ENCODE assay signal across 33 cellular contexts in genomic region chr1:94315552-94316116, GRCh38.
DNase-seq lines count a peak whose midpoint lies in the region; ATAC-seq and TF ChIP-seq lines count a peak whose summit lies in the region.
"Had no signal": no experiment of that assay in that cellular context is flagged by ENCODE, and none has a peak within 500 bp of the region (broad histone marks: within the 10 kb centered on the region; RNA-seq: fewer than 3 reads in every experiment).

No MANE protein-coding gene starts in this region.

- no peak overlapping the region for H3K56ac ChIP-seq in IMR-90 (ENCODE audit: extremely low read depth, insufficient read depth, low read length)

- H3K4me1 Mint-ChIP-seq in endodermal cell: peaks cover 36% of the 10 kb centered on the region
- H3K4me1 Mint-ChIP-seq: activated CD4-positive, alpha-beta T cell treated with anti-CD3 and anti-CD28 coated beads for 36 hours; activated naive CD8-positive, alpha-beta T cell treated with anti-CD3 and anti-CD28 coated beads, Interleukin-2, amount 10 ng/mL, durations not matched to agents 7 days and 5 days; immature natural killer cell; natural killer cell; stimulated activated effector memory CD8-positive, alpha-beta T cell treated with anti-CD3 and anti-CD28 coated beads, Interleukin-12 subunit alpha, Interleukin-12 subunit beta, amount 100 ng/mL, for 72 hours; T-helper 17 cell had no signal

- H2BK12ac ChIP-seq in neuronal stem cell (ENCODE audit: low read length): no peak overlapping the region

- H3K9me1 ChIP-seq in IMR-90 (ENCODE audit: insufficient read depth, low read length): peaks cover 7% of the 10 kb centered on the region; the same call in 1 of the 2 replicates

- no peaks in the 10 kb centered on the region for H4K20me1 ChIP-seq in IMR-90 (ENCODE audit: insufficient read depth, low read length)
- H4K20me1 ChIP-seq in smooth muscle cell (ENCODE audit: low read depth): no peaks in the 10 kb centered on the region

- H3K18ac ChIP-seq in IMR-90 (ENCODE audit: low read depth, low read length) (no peak overlapping the region), neuronal stem cell (ENCODE audit: low read length) (no peak overlapping the region)

- POLR2A ChIA-PET in IMR-90 (lab: Charles Lee; ENCODE audit: unreplicated experiment): interaction anchor here (0.7 kb wide), 1 partner anchor 293 kb away, joined by 6 read pairs; no protein-coding TSS in a partner anchor

- TF ChIP-seq POLR2A in IMR-90 (IDR thresholded peaks at IDR 0.05; ENCODE audit: low read depth, low read length) (no peak), right lobe of liver (IDR thresholded peaks at IDR 0.05) (peak; percentile 34)

- no peak overlapping the region for H4K91ac ChIP-seq in IMR-90 (ENCODE audit: insufficient read depth, low read depth, low read length)
- no peak overlapping the region for H4K91ac ChIP-seq in neuronal stem cell (ENCODE audit: low read depth, low read length, poor library complexity)

- H3K9me3 ChIP-seq in IMR-90 (ENCODE audit: control insufficient read depth, insufficient read depth, low read length) (no peaks in the 10 kb centered on the region), endodermal cell (ENCODE audit: control insufficient read depth, low read length) (no peaks in the 10 kb centered on the region), right lobe of liver (no peaks in the 10 kb centered on the region), smooth muscle cell (replicated peaks; ENCODE audit: low read depth) (no peaks in the 10 kb centered on the region), MG63 (no peaks in the 10 kb centered on the region), neuronal stem cell (replicated peaks in 1 of 2; ENCODE audit: control insufficient read depth in 2 of 2, insufficient read depth in 1 of 2, low read depth in 1 of 2, low read length in 2 of 2) (no peaks in the 10 kb centered on the region)
- H3K9me3 ChIP-seq: ascending aorta, esophagus squamous epithelium, SK-N-SH had no signal

- H2BK5ac ChIP-seq in IMR-90 (ENCODE audit: low read depth, low read length, poor library complexity, severe bottlenecking) (no peak overlapping the region), neuronal stem cell (ENCODE audit: low read length) (no peak overlapping the region)

- H3K23ac ChIP-seq in IMR-90 (ENCODE audit: low read depth, low read length): no peak overlapping the region
- no peak overlapping the region for H3K23ac ChIP-seq in neuronal stem cell (ENCODE audit: low read depth, low read length, poor library complexity)

- H2BK15ac ChIP-seq in IMR-90 (ENCODE audit: low read depth, low read length): no peak overlapping the region
- H2BK15ac ChIP-seq in neuronal stem cell (ENCODE audit: low read length): no peak overlapping the region

- H2BK120ac ChIP-seq in IMR-90 (ENCODE audit: low read depth, low read length): peak overlapping the region; percentile 36; the same call in 1 of the 2 replicates
- no peak overlapping the region for H2BK120ac ChIP-seq in neuronal stem cell (ENCODE audit: low read depth, low read length)

- no peak overlapping the region for H3K4me3 Mint-ChIP-seq in endodermal cell
- H3K4me3 Mint-ChIP-seq: activated CD4-positive, alpha-beta T cell treated with anti-CD3 and anti-CD28 coated beads for 36 hours; activated CD8-positive, alpha-beta T cell treated with anti-CD3 and anti-CD28 coated beads, Interleukin-2, amount 10 ng/mL, durations not matched to agents 7 days and 5 days; activated naive CD8-positive, alpha-beta T cell treated with anti-CD3 and anti-CD28 coated beads, Interleukin-2, amount 10 ng/mL, durations not matched to agents 7 days and 5 days; dendritic cell treated with granulocyte-macrophage colony-stimulating factor and Interleukin-4, amounts not matched to agents 40 ng/mL and 50 ng/mL, for 4 days; immature natural killer cell; natural killer cell; stimulated activated effector memory CD8-positive, alpha-beta T cell treated with anti-CD3 and anti-CD28 coated beads, Interleukin-12 subunit alpha, Interleukin-12 subunit beta, amount 100 ng/mL, for 72 hours; T-helper 17 cell; type B pancreatic cell had no signal

- no peak overlapping the region for H3K14ac ChIP-seq in IMR-90 (replicated peaks; ENCODE audit: low read depth, low read length)
- no peak overlapping the region for H3K14ac ChIP-seq in neuronal stem cell (ENCODE audit: low read length)

- intact Hi-C loops in IMR-90 (cut with micrococcal nuclease) (no loop called here), right lobe of liver (cut with DNase I) (no loop called here)

- no TSS peak for BruUV-seq in IMR-90 (replicated peaks; lab: Mats Ljungman, UMichigan)

- no peaks in the 10 kb centered on the region for H3K79me2 ChIP-seq in smooth muscle cell (ENCODE audit: low read depth)
- H3K79me2 ChIP-seq: parathyroid adenoma had no signal

- H2AK5ac ChIP-seq in IMR-90 (ENCODE audit: low read depth, low read length) (no peak overlapping the region; the same call in 1 of the 2 replicates), neuronal stem cell (ENCODE audit: low read depth, low read length) (no peak overlapping the region)

- H3K4ac ChIP-seq in IMR-90 (ENCODE audit: low read depth, low read length) (no peak overlapping the region), neuronal stem cell (ENCODE audit: low read length) (no peak overlapping the region)

- no peak for ATAC-seq in IMR-90 (ENCODE audit: low read depth)
- ATAC-seq in right lobe of liver: peak; percentile 44 to 72 (median 61)
- ATAC-seq: activated CD4-positive, alpha-beta T cell treated with anti-CD3 and anti-CD28 coated beads for 36 hours; activated CD8-positive, alpha-beta T cell treated with anti-CD3 and anti-CD28 coated beads, Interleukin-2, amount 10 ng/mL, durations not matched to agents 7 days and 5 days; left ventricle myocardium superior; natural killer cell; sciatic nerve; stimulated activated effector memory CD8-positive, alpha-beta T cell treated with anti-CD3 and anti-CD28 coated beads, Interleukin-12 subunit alpha, Interleukin-12 subunit beta, amount 100 ng/mL, for 72 hours; T-helper 17 cell had no signal

- no peaks in the 10 kb centered on the region for H3K36me3 Mint-ChIP-seq in endodermal cell (ENCODE audit: low read depth)
- H3K36me3 Mint-ChIP-seq: activated naive CD8-positive, alpha-beta T cell treated with anti-CD3 and anti-CD28 coated beads, Interleukin-2, amount 10 ng/mL, durations not matched to agents 7 days and 5 days; immature natural killer cell; natural killer cell; stimulated activated effector memory CD8-positive, alpha-beta T cell treated with anti-CD3 and anti-CD28 coated beads, Interleukin-12 subunit alpha, Interleukin-12 subunit beta, amount 100 ng/mL, for 72 hours; type B pancreatic cell had no signal

- CTCF ChIA-PET in IMR-90 (lab: Yijun Ruan, JAX): no interaction called here

- no peaks in the 10 kb centered on the region for H3K36me3 ChIP-seq in IMR-90 (ENCODE audit: control insufficient read depth, insufficient read depth, low read length)
- no peaks in the 10 kb centered on the region for H3K36me3 ChIP-seq in endodermal cell (ENCODE audit: control insufficient read depth, insufficient read depth, low read length)
- H3K36me3 ChIP-seq in right lobe of liver: no peaks in the 10 kb centered on the region
- no peaks in the 10 kb centered on the region for H3K36me3 ChIP-seq in smooth muscle cell (ENCODE audit: low read depth)
- no peaks in the 10 kb centered on the region; the same call in 1 of the 2 replicates for H3K36me3 ChIP-seq in MG63
- H3K36me3 ChIP-seq in neuronal stem cell (replicated peaks in 1 of 2; ENCODE audit: control insufficient read depth in 2 of 2, insufficient read depth in 2 of 2, low read length in 2 of 2): no peaks in the 10 kb centered on the region
- H3K36me3 ChIP-seq: ascending aorta, esophagus squamous epithelium had no signal

- H3K27ac ChIP-seq in IMR-90 (ENCODE audit: insufficient read depth, low read length) (no peak overlapping the region), endodermal cell (ENCODE audit: low read depth, low read length) (no peak overlapping the region), right lobe of liver (peak overlapping the region; percentile 54 to 78 (median 75)), smooth muscle cell (ENCODE audit: low read depth) (peak overlapping the region; percentile 56), neuronal stem cell (replicated peaks; ENCODE audit: low read length) (no peak overlapping the region)
- H3K27ac ChIP-seq: ascending aorta, C4-2B, esophagus squamous epithelium, HL-60, parathyroid adenoma had no signal

- H3K79me1 ChIP-seq in IMR-90 (ENCODE audit: low read depth in 1 of 2, low read length in 2 of 2) (no peaks in the 10 kb centered on the region), neuronal stem cell (ENCODE audit: low read depth, low read length) (no peaks in the 10 kb centered on the region)

- TF ChIP-seq RAD21 in IMR-90 (IDR thresholded peaks at IDR 0.05; ENCODE audit: low read length): no peak

- H3K27me3 ChIP-seq in IMR-90 (ENCODE audit: control insufficient read depth, insufficient read depth, low read length) (peaks cover 2% of the 10 kb centered on the region; the same call in 1 of the 2 replicates), endodermal cell (ENCODE audit: control insufficient read depth, insufficient read depth, low read length, poor library complexity, severe bottlenecking) (no peaks in the 10 kb centered on the region), right lobe of liver (no peaks in the 10 kb centered on the region), smooth muscle cell (ENCODE audit: low read depth) (no peaks in the 10 kb centered on the region), MG63 (no peaks in the 10 kb centered on the region), neuronal stem cell (ENCODE audit: control insufficient read depth in 3 of 3, insufficient read depth in 3 of 3, low read depth in 1 of 3, low read length in 3 of 3) (peaks cover 0 to 5% (median 0%) of the 10 kb centered on the region in 3 experiments)
- H3K27me3 ChIP-seq: ascending aorta, esophagus squamous epithelium had no signal

- no peak overlapping the region for H3K9ac ChIP-seq in IMR-90 (ENCODE audit: low read depth, low read length)
- no peak overlapping the region for H3K9ac ChIP-seq in endodermal cell (ENCODE audit: extremely low read depth, low read length, poor library complexity, severe bottlenecking)
- no peak overlapping the region for H3K9ac ChIP-seq in smooth muscle cell (ENCODE audit: low read depth)
- no peak overlapping the region for H3K9ac ChIP-seq in neuronal stem cell (ENCODE audit: low read depth, low read length, poor library complexity)
- H3K9ac ChIP-seq: parathyroid adenoma, SK-N-SH had no signal

- H3K4me1 ChIP-seq in IMR-90 (ENCODE audit: control insufficient read depth, insufficient read depth, low read length) (peaks cover 2% of the 10 kb centered on the region; the same call in 1 of the 2 replicates), endodermal cell (ENCODE audit: control insufficient read depth, insufficient read depth, low read length) (peaks cover 9% of the 10 kb centered on the region), right lobe of liver (peaks cover 0 to 45% (median 21%) of the 10 kb centered on the region in 4 donors), smooth muscle cell (ENCODE audit: low read depth) (peaks cover 13% of the 10 kb centered on the region), neuronal stem cell (ENCODE audit: control insufficient read depth in 2 of 2, insufficient read depth in 1 of 2, low read depth in 1 of 2, low read length in 2 of 2) (peaks cover 0 to 9% of the 10 kb centered on the region in 2 donors)
- H3K4me1 ChIP-seq: esophagus squamous epithelium, parathyroid adenoma had no signal

- no peak overlapping the region for H2AK9ac ChIP-seq in IMR-90 (replicated peaks; ENCODE audit: low read depth, low read length, poor library complexity)

- H3K27me3 Mint-ChIP-seq in endodermal cell (ENCODE audit: insufficient read depth): no peaks in the 10 kb centered on the region
- H3K27me3 Mint-ChIP-seq: activated naive CD8-positive, alpha-beta T cell treated with anti-CD3 and anti-CD28 coated beads, Interleukin-2, amount 10 ng/mL, durations not matched to agents 7 days and 5 days; type B pancreatic cell had no signal

- H3K27ac Mint-ChIP-seq in endodermal cell: peak overlapping the region; percentile 64
- H3K27ac Mint-ChIP-seq: activated CD4-positive, alpha-beta T cell treated with anti-CD3 and anti-CD28 coated beads for 36 hours; activated CD8-positive, alpha-beta T cell treated with anti-CD3 and anti-CD28 coated beads, Interleukin-2, amount 10 ng/mL, durations not matched to agents 7 days and 5 days; activated naive CD8-positive, alpha-beta T cell treated with anti-CD3 and anti-CD28 coated beads, Interleukin-2, amount 10 ng/mL, durations not matched to agents 7 days and 5 days; dendritic cell treated with granulocyte-macrophage colony-stimulating factor and Interleukin-4, amounts not matched to agents 40 ng/mL and 50 ng/mL, for 4 days; immature natural killer cell; natural killer cell; stimulated activated effector memory CD8-positive, alpha-beta T cell treated with anti-CD3 and anti-CD28 coated beads, Interleukin-12 subunit alpha, Interleukin-12 subunit beta, amount 100 ng/mL, for 72 hours; T-helper 17 cell; type B pancreatic cell had no signal

- no peak overlapping the region for H3K4me2 ChIP-seq in IMR-90 (ENCODE audit: low read depth, low read length)
- peak overlapping the region; percentile 53 for H3K4me2 ChIP-seq in smooth muscle cell
- no peak overlapping the region for H3K4me2 ChIP-seq in neuronal stem cell (ENCODE audit: insufficient read depth, low read length, poor library complexity, severe bottlenecking)
- H3K4me2 ChIP-seq: SK-N-SH had no signal

- H2AFZ ChIP-seq in IMR-90 (replicated peaks; ENCODE audit: low read length, poor library complexity) (peak overlapping the region; percentile 15), smooth muscle cell (ENCODE audit: low read depth) (no peak overlapping the region), neuronal stem cell (ENCODE audit: low read length) (no peak overlapping the region)
- H2AFZ ChIP-seq: parathyroid adenoma had no signal

- H2BK20ac ChIP-seq in IMR-90 (ENCODE audit: low read depth, low read length): no peak overlapping the region

- H4K5ac ChIP-seq in IMR-90 (ENCODE audit: low read depth, low read length): no peak overlapping the region

- DNase-seq in IMR-90 (no peak), endodermal cell (no peak), right lobe of liver (peak in 1 of 3 donors; percentile 31), smooth muscle cell (lab: John Stamatoyannopoulos, UW; ENCODE audit: unreplicated experiment) (no peak), Ammon's horn (ENCODE audit: low spot score) (no peak), MG63 (no peak), neuronal stem cell (ENCODE audit: low spot score) (no peak)
- DNase-seq: activated CD4-positive, alpha-beta T cell treated with anti-CD3 and anti-CD28 coated beads for 36 hours; activated CD8-positive, alpha-beta T cell treated with anti-CD3 and anti-CD28 coated beads, Interleukin-2, amount 10 ng/mL, durations not matched to agents 7 days and 5 days; activated effector memory CD4-positive, alpha-beta T cell treated with Interleukin-2 at 50 U/mL for 16 hours; activated naive CD8-positive, alpha-beta T cell treated with anti-CD3 and anti-CD28 coated beads, Interleukin-2, amount 10 ng/mL, durations not matched to agents 7 days and 5 days; central memory CD4-positive, alpha-beta T cell; DND-41; esophagus squamous epithelium; immature natural killer cell; left ventricle myocardium superior; natural killer cell; NCI-H1092 treated with DMSO at 0.1 percent for 48 hours; NCI-H187; NCI-H2171 treated with DMSO at 0.1 percent for 48 hours; NCI-H524; SK-N-SH; stimulated activated CD4-positive, alpha-beta T cell treated with anti-CD3 and anti-CD28 coated beads, Interleukin-4, amount 100 ng/mL, for 24 hours; substantia nigra; T-helper 17 cell had no signal

- dilution Hi-C loops in IMR-90 (cut with HindIII; ENCODE audit: low sequenced_read_pairs, unreplicated experiment): no loop called here

- H4K8ac ChIP-seq in IMR-90 (ENCODE audit: low read depth in 2 of 2, low read length in 2 of 2) (no peak overlapping the region), neuronal stem cell (ENCODE audit: low read depth, low read length) (no peak overlapping the region)

- in situ Hi-C loops in IMR-90 (cut with MboI; ENCODE audit: low sequenced_read_pairs): no loop called here

- H3K9me3 Mint-ChIP-seq in endodermal cell: no peaks in the 10 kb centered on the region
- H3K9me3 Mint-ChIP-seq: activated naive CD8-positive, alpha-beta T cell treated with anti-CD3 and anti-CD28 coated beads, Interleukin-2, amount 10 ng/mL, durations not matched to agents 7 days and 5 days; dendritic cell treated with granulocyte-macrophage colony-stimulating factor and Interleukin-4, amounts not matched to agents 40 ng/mL and 50 ng/mL, for 4 days; natural killer cell; stimulated activated effector memory CD8-positive, alpha-beta T cell treated with anti-CD3 and anti-CD28 coated beads, Interleukin-12 subunit alpha, Interleukin-12 subunit beta, amount 100 ng/mL, for 72 hours; type B pancreatic cell had no signal

- 100% methylated on average over 1 of the region's 1 CpG; no CpG with 5 or more reads in 1 of the 2 experiments for WGBS in IMR-90 (ENCODE audit: extremely low coverage in 2 of 2, insufficient read length in 1 of 2), 2 experiments
- 92 to 100% methylated on average over 1 of the region's 1 CpG for WGBS in endodermal cell (ENCODE audit: insufficient coverage in 1 of 2, insufficient read length in 1 of 2), 2 experiments
- 44% methylated on average over 1 of the region's 1 CpG for WGBS in right lobe of liver (ENCODE audit: insufficient coverage, low coverage, low lambda C conversion rate, missing lambda C conversion rate)
- WGBS in smooth muscle cell (ENCODE audit: low lambda C conversion rate): 100% methylated on average over 1 of the region's 1 CpG
- WGBS in neuronal stem cell (ENCODE audit: extremely low coverage in 2 of 2, insufficient read length in 2 of 2, insufficient replicate concordance in 1 of 2), 2 donors: no CpG with 5 or more reads among the region's 1 CpG

- H3K4me3 ChIP-seq in IMR-90 (ENCODE audit: insufficient read depth, low read depth, low read length): no peak overlapping the region
- H3K4me3 ChIP-seq in endodermal cell (ENCODE audit: low read length): no peak overlapping the region
- no peak overlapping the region for H3K4me3 ChIP-seq in right lobe of liver
- no peak overlapping the region for H3K4me3 ChIP-seq in smooth muscle cell
- no peak overlapping the region for H3K4me3 ChIP-seq in MG63
- no peak overlapping the region for H3K4me3 ChIP-seq in neuronal stem cell (ENCODE audit: low read length in 2 of 2)
- H3K4me3 ChIP-seq: ascending aorta, esophagus squamous epithelium had no signal

- TF ChIP-seq CTCF in IMR-90 (conservative IDR thresholded peaks at IDR 0.05; ENCODE audit: low read depth, low read length): no peak
- TF ChIP-seq CTCF in endodermal cell (conservative IDR thresholded peaks at IDR 0.05): no peak
- no peak for TF ChIP-seq CTCF in right lobe of liver (IDR thresholded peaks at IDR 0.05)
- no peak for TF ChIP-seq CTCF in smooth muscle cell (IDR thresholded peaks at IDR 0.05; ENCODE audit: borderline replicate concordance, insufficient read depth, poor library complexity, severe bottlenecking)

- peaks cover 22% of the 10 kb centered on the region for H3F3A ChIP-seq in smooth muscle cell (ENCODE audit: low read depth)

Comparison
In these comparisons a context has a peak if more than half of its experiments do, and no peak if none do; other contexts are left out.
1. H3K27ac ChIP-seq: peak in right lobe of liver (3 of 3) and smooth muscle cell (single experiment); none in IMR-90 (single experiment), endodermal cell (single experiment) and neuronal stem cell (single experiment).